Comparison of ENCODE assay signal across 9 cellular contexts in the genomic region with DNA sequence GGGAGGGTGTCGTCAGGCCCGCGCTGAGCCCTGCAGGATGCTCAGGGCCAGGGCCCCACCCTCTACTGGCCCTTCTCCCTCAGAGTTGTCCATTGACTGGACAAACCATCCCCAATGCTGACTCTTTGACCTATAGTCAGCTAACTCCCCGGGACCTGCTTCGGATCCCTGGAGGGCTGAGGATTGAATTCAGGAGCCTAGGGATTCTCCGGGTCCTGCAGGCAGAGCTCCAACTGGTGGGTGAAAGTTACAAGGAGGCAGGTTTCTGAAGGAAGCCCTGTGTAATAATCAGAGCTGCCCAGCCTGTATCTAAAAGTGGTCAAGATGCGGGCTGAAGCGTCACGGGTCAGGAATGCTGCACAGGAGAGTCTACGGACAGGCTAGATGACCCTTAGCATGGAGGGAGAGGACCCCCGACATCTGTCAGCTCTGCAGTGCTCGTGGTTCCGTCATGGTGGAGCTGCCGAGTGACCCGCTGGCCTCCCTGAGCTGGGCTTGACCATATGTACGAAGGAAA. TPM values are rescaled to one million over a fixed set of nuclear protein-coding genes. Genes with fewer than 3 reads are reported as not detected.
DNase-seq lines count a peak whose midpoint lies in the region; ATAC-seq and TF ChIP-seq lines count a peak whose summit lies in the region.
"Had no signal": no experiment of that assay in that cellular context is flagged by ENCODE, and none has a peak within 500 bp of the region (broad histone marks: within the 10 kb centered on the region; RNA-seq: fewer than 3 reads in every experiment).

No MANE protein-coding gene starts in this region.

- DNase-seq in A673 (ENCODE audit: low spot score) (no peak), HCT116 (ENCODE audit: low read depth, low spot score) (no peak), cardiac fibroblast (ENCODE audit: low read depth in 2 of 2) (no peak), AML-193 (lab: John Stamatoyannopoulos, UW) (no peak), mucosa of gallbladder (ENCODE audit: low spot score) (no peak), NCI-H2029 (lab: John Stamatoyannopoulos, UW) (no peak)
- no peak for DNase-seq in stimulated activated CD4-positive, alpha-beta T cell treated with anti-CD3 and anti-CD28 coated beads, Interleukin-15, amount 100 ng/mL, for 24 hours

- no peaks in the 10 kb centered on the region for H4K20me1 ChIP-seq in HCT116 (ENCODE audit: insufficient read depth)

- RAD21 ChIA-PET in HCT116 (lab: Charles Lee; ENCODE audit: low non-redundant PET in 1 of 2, low total read pairs in 2 of 2, uncharacterized antibody in 2 of 2, unreplicated experiment in 2 of 2): no interaction called here

- BruUV-seq in A673 (replicated peaks; lab: Mats Ljungman, UMichigan) (no TSS peak), HCT116 (replicated peaks; lab: Mats Ljungman, UMichigan) (TSS peak; percentile 7)

- H3K4me1 ChIP-seq in A673 (ENCODE audit: insufficient read depth, low read length, poor library complexity, severe bottlenecking) (peaks cover 5% of the 10 kb centered on the region), HCT116 (ENCODE audit: control insufficient read depth in 1 of 2, insufficient read depth in 2 of 2, low read length in 2 of 2) (peaks cover 11 to 56% of the 10 kb centered on the region in 2 experiments; a peak in 3 of 4 replicates), muscle layer of duodenum (ENCODE audit: control insufficient read depth in 1 of 2, insufficient read depth in 2 of 2, low read length in 2 of 2) (peaks cover 12 to 20% of the 10 kb centered on the region in 2 donors)

- peak overlapping the region; percentile 88 for H3K9ac ChIP-seq in HCT116 (ENCODE audit: low read length)

- H3K9me2 ChIP-seq in HCT116 (ENCODE audit: insufficient read depth): no peaks in the 10 kb centered on the region

- no peak for TF ChIP-seq RAD21 in HCT116 (IDR thresholded peaks at IDR 0.05; ENCODE audit: low read depth)

- no peak for TF ChIP-seq POLR2A in HCT116 (IDR thresholded peaks at IDR 0.05; ENCODE audit: borderline replicate concordance, extremely low read depth, insufficient read depth, insufficient read length)

- H3K27me3 ChIP-seq in A673 (replicated peaks; ENCODE audit: insufficient read depth, low read depth, low read length, poor library complexity) (no peaks in the 10 kb centered on the region), HCT116 (ENCODE audit: insufficient read depth, low read length) (no peaks in the 10 kb centered on the region), muscle layer of duodenum (ENCODE audit: low read depth, low read length) (no peaks in the 10 kb centered on the region)

- no peaks in the 10 kb centered on the region for H3K9me3 ChIP-seq in A673 (ENCODE audit: low read depth, low read length, poor library complexity, severe bottlenecking)
- no peaks in the 10 kb centered on the region for H3K9me3 ChIP-seq in HCT116 (ENCODE audit: control insufficient read depth in 1 of 2, insufficient read depth in 1 of 2, low read depth in 1 of 2, low read length in 2 of 2)
- no peaks in the 10 kb centered on the region for H3K9me3 ChIP-seq in muscle layer of duodenum (ENCODE audit: control insufficient read depth in 1 of 2, low read length in 2 of 2)

- ATAC-seq in HCT116: no peak

- H3K4me3 ChIP-seq in A673 (ENCODE audit: low read depth, low read length, poor library complexity, severe bottlenecking) (peak overlapping the region; percentile 58), HCT116 (replicated peaks in 1 of 2; ENCODE audit: low read depth in 1 of 2, low read length in 2 of 2) (peak overlapping the region; percentile 89 to 93), cardiac fibroblast (replicated peaks in 1 of 2; ENCODE audit: low read depth in 2 of 2, low read length in 2 of 2) (peak overlapping the region; percentile 70 to 85), muscle layer of duodenum (ENCODE audit: low read depth in 1 of 2, low read length in 2 of 2) (peak overlapping the region; percentile 77 to 87)

- H3K79me2 ChIP-seq in HCT116 (ENCODE audit: insufficient read depth, low read length): peaks cover 7% of the 10 kb centered on the region; the same call in 1 of the 2 replicates

- CTCF ChIA-PET in A673 (lab: Charles Lee) (no interaction called here), HCT116 (lab: Charles Lee) (interaction anchor here (1.1 to 2.3 kb wide), 3 partner anchors 23 to 33 kb away, joined by 3 to 13 read pairs (median 3); no protein-coding TSS in a partner anchor)

- TF ChIP-seq CTCF in A673 (conservative IDR thresholded peaks at IDR 0.05; ENCODE audit: low read depth, low read length) (no peak), HCT116 (IDR thresholded peaks at IDR 0.05 in 2 of 3, conservative IDR thresholded peaks at IDR 0.05 in 1 of 3; ENCODE audit: borderline replicate concordance in 1 of 3, insufficient read depth in 1 of 3, low read depth in 2 of 3, low read length in 2 of 3) (no peak), cardiac fibroblast (IDR thresholded peaks at IDR 0.05; ENCODE audit: low read depth, low read length) (no peak)

- no peak overlapping the region for H2AFZ ChIP-seq in HCT116 (ENCODE audit: low read depth, low read length, poor library complexity, severe bottlenecking)

- intact Hi-C loops in A673 (cut with micrococcal nuclease; ENCODE audit: unreplicated experiment): no loop called here
- intact Hi-C loops in HCT116 (cut with micrococcal nuclease): no loop called here

- POLR2A ChIA-PET in A673 (lab: Charles Lee; ENCODE audit: low non-redundant PET) (no interaction called here), HCT116 (lab: Charles Lee) (interaction anchor here (1.3 kb wide), 1 partner anchor 24 kb away, joined by 3 read pairs; no protein-coding TSS in a partner anchor)

- peak overlapping the region; percentile 99 for H3K4me2 ChIP-seq in HCT116 (ENCODE audit: low read length)

- H3K27ac ChIP-seq in A673 (ENCODE audit: low read depth, low read length, poor library complexity, severe bottlenecking) (peak overlapping the region; percentile 69), HCT116 (ENCODE audit: low read depth, low read length) (peak overlapping the region; percentile 83), muscle layer of duodenum (ENCODE audit: low read length) (no peak overlapping the region)

- H3K36me3 ChIP-seq in A673 (ENCODE audit: insufficient read depth, low read length, poor library complexity, severe bottlenecking) (peaks cover 9% of the 10 kb centered on the region), HCT116 (ENCODE audit: control insufficient read depth in 1 of 2, insufficient read depth in 2 of 2, low read length in 2 of 2) (peaks cover 8 to 14% of the 10 kb centered on the region in 2 experiments), muscle layer of duodenum (ENCODE audit: control insufficient read depth in 1 of 2, insufficient read depth in 2 of 2, low read length in 2 of 2) (peaks cover 2 to 10% of the 10 kb centered on the region in 2 donors)

TF ChIP-seq in HCT116, 20 proteins besides CTCF, POLR2A, EP300 and RAD21:
- TF ChIP-seq REST (IDR thresholded peaks at IDR 0.05; ENCODE audit: low read depth): no peak
- no peak for TF ChIP-seq ZNF274 (IDR thresholded peaks at IDR 0.05; ENCODE audit: low read depth, low read length)
- TF ChIP-seq ELF1 (IDR thresholded peaks at IDR 0.05; ENCODE audit: borderline replicate concordance, low read depth): no peak
- TF ChIP-seq, protein P1, sequence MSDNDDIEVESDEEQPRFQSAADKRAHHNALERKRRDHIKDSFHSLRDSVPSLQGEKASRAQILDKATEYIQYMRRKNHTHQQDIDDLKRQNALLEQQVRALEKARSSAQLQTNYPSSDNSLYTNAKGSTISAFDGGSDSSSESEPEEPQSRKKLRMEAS (IDR thresholded peaks at IDR 0.05): no peak
- TF ChIP-seq YY1 (IDR thresholded peaks at IDR 0.05; ENCODE audit: extremely low read depth, insufficient replicate concordance, low read depth, low read length): no peak
- no peak for TF ChIP-seq ZFX (IDR thresholded peaks at IDR 0.05)
- no peak for TF ChIP-seq CBX3 (IDR thresholded peaks at IDR 0.05; ENCODE audit: low read depth)

RNA-seq across cellular contexts. Expression of gene CALHM2, which starts 0.6 kb away (rescaled TPM):
- total RNA-seq in A673 (2021) (5.9 TPM in 2 replicates), HCT116 (2021; ENCODE audit: unreplicated experiment) (46.1 TPM), mucosa of gallbladder (24.8 TPM)
- 52.2 and 53.5 TPM in 2 replicates for polyA plus RNA-seq in HCT116 (2012)

RNA-seq across cellular contexts. Expression of gene CALHM1, which starts 5.9 kb away (rescaled TPM):
- total RNA-seq in A673 (2021): not detected in 2 replicates
- not detected for total RNA-seq in HCT116 (2021; ENCODE audit: unreplicated experiment)
- 0.02 and 0.05 TPM in 2 replicates for polyA plus RNA-seq in HCT116 (2012)
- total RNA-seq in mucosa of gallbladder: not detected
- total RNA-seq: glomerular endothelial cell had no signal

RNA-seq across cellular contexts. Expression of gene CALHM3, which starts 26.3 kb away (rescaled TPM):
- total RNA-seq in A673 (2021): not detected in 2 replicates
- 0.49 TPM for total RNA-seq in HCT116 (2021; ENCODE audit: unreplicated experiment)
- 0.74 and 1.1 TPM in 2 replicates for polyA plus RNA-seq in HCT116 (2012)
- not detected for total RNA-seq in mucosa of gallbladder
- total RNA-seq: glomerular endothelial cell had no signal

RNA-seq across cellular contexts. Expression of gene NEURL1, which starts 40.7 kb away (rescaled TPM):
- 0.50 and 0.52 TPM in 2 replicates for total RNA-seq in A673 (2021)
- total RNA-seq in HCT116 (2021; ENCODE audit: unreplicated experiment): 1.4 TPM
- polyA plus RNA-seq in HCT116 (2012): 2.2 and 3.4 TPM in 2 replicates
- 4.9 TPM for total RNA-seq in mucosa of gallbladder

RNA-seq across cellular contexts. Expression of gene PDCD11, which starts 56.3 kb away (rescaled TPM):
- total RNA-seq in A673 (2021): 68.6 and 78.1 TPM in 2 replicates
- 106 TPM for total RNA-seq in HCT116 (2021; ENCODE audit: unreplicated experiment)
- polyA plus RNA-seq in HCT116 (2012): 74.1 and 75.4 TPM in 2 replicates
- 19.5 TPM for total RNA-seq in mucosa of gallbladder
